Comparison of ENCODE assay signal across 36 cellular contexts in the genomic region with DNA sequence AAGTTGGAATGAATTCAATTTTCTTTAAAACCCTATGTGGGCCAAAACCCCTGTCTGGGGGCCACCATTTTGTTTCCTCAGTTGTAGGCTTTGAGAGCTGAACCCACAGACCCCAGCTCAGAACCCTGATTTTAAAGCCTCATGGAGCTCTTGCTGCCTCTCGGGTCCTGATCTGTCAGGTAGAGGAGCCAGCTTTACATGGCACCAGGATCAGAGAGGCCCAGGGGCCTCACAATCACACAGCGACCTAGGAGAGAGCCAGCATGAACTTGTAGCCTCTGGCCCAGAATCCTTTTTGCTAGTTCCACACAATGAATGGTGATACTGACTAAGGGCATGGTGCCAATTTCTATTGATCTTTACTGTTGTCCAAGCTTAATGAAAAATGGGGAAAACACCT.
"Had no signal": no experiment of that assay in that cellular context is flagged by ENCODE, and none has a peak within 500 bp of the region (broad histone marks: within the 10 kb centered on the region; RNA-seq: fewer than 3 reads in every experiment).

No MANE protein-coding gene starts in this region.

- H3K4me3 Mint-ChIP-seq: activated B cell treated with CpG ODN at 0.5 μM for 24 hours; activated CD4-positive, alpha-beta memory T cell treated with anti-CD3 and anti-CD28 coated beads for 36 hours; activated CD4-positive, alpha-beta T cell treated with anti-CD3 and anti-CD28 coated beads, Interleukin-2, amount 10 ng/mL, durations not matched to agents 24 days and 14 days; activated CD8-positive, alpha-beta T cell treated with anti-CD3 and anti-CD28 coated beads for 36 hours; activated naive CD4-positive, alpha-beta T cell treated with anti-CD3 and anti-CD28 coated beads for 36 hours; activated naive CD8-positive, alpha-beta T cell treated with anti-CD3 and anti-CD28 coated beads for 36 hours; activated T-cell treated with anti-CD3 and anti-CD28 coated beads, Interleukin-2, amount 50 U/mL, for 4 hours; activated T-cell treated with anti-CD3 and anti-CD28 coated beads, Interleukin-2, amount 50 U/mL, for 72 hours; activated T-helper 1 cell treated with anti-CD3 and anti-CD28 coated beads, Interleukin-12 subunit alpha, Interleukin-12 subunit beta, Interleukin-2, Interleukin-4 antibody, amounts not matched to agents 30 ng/mL and 10 ng/mL and 1 ng/mL, durations not matched to agents 14 hours and 24 hours and 36 hours; activated T-helper 17 cell treated with anti-CD3 and anti-CD28 coated beads, Interleukin-2, amount 50 U/mL, for 72 hours; brain; central memory CD8-positive, alpha-beta T cell; T-helper 1 cell treated with Interleukin-12 subunit alpha and Interleukin-12 subunit beta and Interleukin-4 antibody, amounts not matched to agents 30 μg/mL and 1 μg/mL, for 36 hours; T-helper 2 cell treated with Interferon-gamma antibody and Interleukin-4, amounts not matched to agents 5 μg/mL and 100 μg/mL, for 36 hours had no signal

- H3K36me3 ChIP-seq: adrenal gland, cardiac muscle cell had no signal

- ATAC-seq: activated CD8-positive, alpha-beta T cell treated with anti-CD3 and anti-CD28 coated beads for 36 hours; activated naive CD4-positive, alpha-beta T cell treated with anti-CD3 and anti-CD28 coated beads, Interleukin-2, amount 50 U/mL, for 72 hours; activated T-cell treated with anti-CD3 and anti-CD28 coated beads, Interleukin-2, amount 50 U/mL, for 4 hours; activated T-cell treated with anti-CD3 and anti-CD28 coated beads, Interleukin-2, amount 50 U/mL, for 72 hours; activated T-helper 17 cell treated with anti-CD3 and anti-CD28 coated beads, Interleukin-2, amount 50 U/mL, for 72 hours had no signal

- H3K9me3 Mint-ChIP-seq: activated B cell treated with CpG ODN at 0.5 μM for 24 hours; activated CD4-positive, alpha-beta memory T cell treated with anti-CD3 and anti-CD28 coated beads for 36 hours; activated CD4-positive, alpha-beta T cell treated with anti-CD3 and anti-CD28 coated beads, Interleukin-2, amount 10 ng/mL, durations not matched to agents 24 days and 14 days; activated CD8-positive, alpha-beta T cell treated with anti-CD3 and anti-CD28 coated beads for 36 hours; activated naive CD4-positive, alpha-beta T cell treated with anti-CD3 and anti-CD28 coated beads for 36 hours; activated naive CD4-positive, alpha-beta T cell treated with anti-CD3 and anti-CD28 coated beads, Interleukin-2, amount 50 U/mL, for 72 hours; activated naive CD8-positive, alpha-beta T cell treated with anti-CD3 and anti-CD28 coated beads for 36 hours; activated T-cell treated with anti-CD3 and anti-CD28 coated beads, Interleukin-2, amount 50 U/mL, for 4 hours; activated T-cell treated with anti-CD3 and anti-CD28 coated beads, Interleukin-2, amount 50 U/mL, for 72 hours; activated T-helper 1 cell treated with anti-CD3 and anti-CD28 coated beads, Interleukin-12 subunit alpha, Interleukin-12 subunit beta, Interleukin-2, Interleukin-4 antibody, amounts not matched to agents 30 ng/mL and 10 ng/mL and 1 ng/mL, durations not matched to agents 14 hours and 24 hours and 36 hours; activated T-helper 17 cell treated with anti-CD3 and anti-CD28 coated beads, Interleukin-2, amount 50 U/mL, for 72 hours; central memory CD8-positive, alpha-beta T cell; T-helper 1 cell treated with Interleukin-12 subunit alpha and Interleukin-12 subunit beta and Interleukin-4 antibody, amounts not matched to agents 30 μg/mL and 1 μg/mL, for 36 hours; T-helper 2 cell treated with Interferon-gamma antibody and Interleukin-4, amounts not matched to agents 5 μg/mL and 100 μg/mL, for 36 hours had no signal

- H3K27ac ChIP-seq: adrenal gland, cardiac muscle cell, VCaP had no signal

- H3K27ac Mint-ChIP-seq: activated B cell treated with CpG ODN at 0.5 μM for 24 hours; activated CD4-positive, alpha-beta memory T cell treated with anti-CD3 and anti-CD28 coated beads for 36 hours; activated CD4-positive, alpha-beta T cell treated with anti-CD3 and anti-CD28 coated beads, Interleukin-2, amount 10 ng/mL, durations not matched to agents 24 days and 14 days; activated CD8-positive, alpha-beta T cell treated with anti-CD3 and anti-CD28 coated beads for 36 hours; activated naive CD4-positive, alpha-beta T cell treated with anti-CD3 and anti-CD28 coated beads for 36 hours; activated naive CD4-positive, alpha-beta T cell treated with anti-CD3 and anti-CD28 coated beads, Interleukin-2, amount 50 U/mL, for 72 hours; activated naive CD8-positive, alpha-beta T cell treated with anti-CD3 and anti-CD28 coated beads for 36 hours; activated T-cell treated with anti-CD3 and anti-CD28 coated beads, Interleukin-2, amount 50 U/mL, for 72 hours; activated T-helper 1 cell treated with anti-CD3 and anti-CD28 coated beads, Interleukin-12 subunit alpha, Interleukin-12 subunit beta, Interleukin-2, Interleukin-4 antibody, amounts not matched to agents 30 ng/mL and 10 ng/mL and 1 ng/mL, durations not matched to agents 14 hours and 24 hours and 36 hours; activated T-helper 17 cell treated with anti-CD3 and anti-CD28 coated beads, Interleukin-2, amount 50 U/mL, for 72 hours; brain; T-helper 1 cell treated with Interleukin-12 subunit alpha and Interleukin-12 subunit beta and Interleukin-4 antibody, amounts not matched to agents 30 μg/mL and 1 μg/mL, for 36 hours; T-helper 2 cell treated with Interferon-gamma antibody and Interleukin-4, amounts not matched to agents 5 μg/mL and 100 μg/mL, for 36 hours had no signal

- H3K27me3 Mint-ChIP-seq: activated CD4-positive, alpha-beta memory T cell treated with anti-CD3 and anti-CD28 coated beads for 36 hours had no signal

- H3K36me3 Mint-ChIP-seq: activated CD4-positive, alpha-beta memory T cell treated with anti-CD3 and anti-CD28 coated beads for 36 hours; activated naive CD4-positive, alpha-beta T cell treated with anti-CD3 and anti-CD28 coated beads, Interleukin-2, amount 50 U/mL, for 72 hours; activated naive CD8-positive, alpha-beta T cell treated with anti-CD3 and anti-CD28 coated beads for 36 hours; brain had no signal

- H3K4me1 Mint-ChIP-seq: activated B cell treated with CpG ODN at 0.5 μM for 24 hours; activated CD4-positive, alpha-beta T cell treated with anti-CD3 and anti-CD28 coated beads, Interleukin-2, amount 10 ng/mL, durations not matched to agents 24 days and 14 days; activated naive CD8-positive, alpha-beta T cell treated with anti-CD3 and anti-CD28 coated beads for 36 hours; brain; central memory CD8-positive, alpha-beta T cell had no signal

- DNase-seq: activated B cell treated with CpG ODN at 0.5 μM for 24 hours; activated CD4-positive, alpha-beta memory T cell treated with anti-CD3 and anti-CD28 coated beads for 36 hours; activated CD4-positive, alpha-beta T cell treated with anti-CD3 and anti-CD28 coated beads for 4 hours; activated CD4-positive, alpha-beta T cell treated with anti-CD3 and anti-CD28 coated beads, Interleukin-2, amount 10 ng/mL, durations not matched to agents 24 days and 14 days; activated CD4-positive, alpha-beta T cell treated with anti-CD3 and anti-CD28 coated beads, Interleukin-2, amount 50 U/mL, for 1 hour; activated CD4-positive, alpha-beta T cell treated with anti-CD3 and anti-CD28 coated beads, Interleukin-2, amount 50 U/mL, for 4 hours; activated CD4-positive, CD25-positive, alpha-beta regulatory T cell treated with anti-CD3 and anti-CD28 coated beads, Interleukin-2, amount 50 U/mL, for 72 hours; activated CD8-positive, alpha-beta memory T cell treated with anti-CD3 and anti-CD28 coated beads, Interleukin-2, amount 50 U/mL, for 4 hours; activated CD8-positive, alpha-beta T cell treated with anti-CD3 and anti-CD28 coated beads for 36 hours; activated effector memory CD4-positive, alpha-beta T cell treated with anti-CD3 and anti-CD28 coated beads, Interleukin-2, amount 50 U/mL, for 16 hours; activated gamma-delta T cell treated with Interleukin-2 at 50 U/mL for 16 hours; activated naive CD4-positive, alpha-beta T cell; activated naive CD4-positive, alpha-beta T cell treated with anti-CD3 and anti-CD28 coated beads for 36 hours; activated naive CD4-positive, alpha-beta T cell treated with anti-CD3 and anti-CD28 coated beads, Interleukin-2, amount 50 U/mL, for 16 hours; activated naive CD8-positive, alpha-beta T cell treated with anti-CD3 and anti-CD28 coated beads for 36 hours; activated T-cell treated with anti-CD3 and anti-CD28 coated beads for 4 hours; activated T-cell treated with anti-CD3 and anti-CD28 coated beads, Interleukin-2, amount 50 U/mL, for 1 hour; activated T-cell treated with anti-CD3 and anti-CD28 coated beads, Interleukin-2, amount 50 U/mL, for 4 hours; activated T-cell treated with anti-CD3 and anti-CD28 coated beads, Interleukin-2, amount 50 U/mL, for 72 hours; adrenal gland; amniotic stem cell; aorta; caudate nucleus; SW 1271; T-helper 1 cell; T-helper 2 cell; T-helper 9 cell had no signal

- H3K27me3 ChIP-seq: adrenal gland, cardiac muscle cell had no signal

- H3K4me1 ChIP-seq: adrenal gland had no signal

- H3K4me3 ChIP-seq: adrenal gland, cardiac muscle cell had no signal

- H3K9me3 ChIP-seq: adrenal gland had no signal
